Comparison of ENCODE assay signal across 22 cellular contexts in the genomic region with DNA sequence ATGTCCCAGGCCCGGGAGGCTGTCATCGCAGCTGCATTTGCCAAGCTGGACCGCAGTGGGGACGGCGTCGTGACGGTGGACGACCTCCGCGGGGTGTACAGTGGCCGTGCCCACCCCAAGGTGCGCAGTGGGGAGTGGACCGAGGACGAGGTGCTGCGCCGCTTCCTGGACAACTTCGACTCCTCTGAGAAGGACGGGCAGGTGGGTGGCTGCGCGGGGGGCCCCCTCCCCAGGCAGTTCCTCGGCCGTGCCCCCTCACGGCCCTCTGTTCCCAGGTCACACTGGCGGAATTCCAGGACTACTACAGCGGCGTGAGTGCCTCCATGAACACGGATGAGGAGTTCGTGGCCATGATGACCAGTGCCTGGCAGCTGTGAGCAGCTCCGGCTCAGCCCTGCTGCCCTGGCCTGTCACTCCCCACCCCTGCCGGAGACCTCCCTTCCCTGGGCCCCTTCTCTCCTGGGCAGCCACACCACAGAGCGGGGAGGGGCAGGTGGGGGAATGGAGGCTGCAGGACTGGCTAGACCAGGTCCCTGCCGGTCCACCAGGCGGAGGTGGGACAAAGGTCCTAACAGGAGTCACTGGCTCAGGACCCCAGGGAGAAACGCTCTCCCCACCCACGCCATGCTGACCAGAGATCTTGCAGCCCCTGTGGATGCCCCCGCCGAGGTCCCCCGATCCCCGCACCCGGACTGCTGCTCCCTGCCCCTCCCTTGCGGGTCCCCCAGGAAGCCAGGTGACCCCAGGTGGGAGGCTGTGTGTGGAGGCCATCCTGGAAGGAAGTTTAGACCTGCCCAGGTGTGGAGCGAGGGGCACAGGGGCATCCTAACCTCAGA. TPM values are rescaled to one million over a fixed set of nuclear protein-coding genes. Genes with fewer than 3 reads are reported as not detected.
DNase-seq lines count a peak whose midpoint lies in the region; ATAC-seq and TF ChIP-seq lines count a peak whose summit lies in the region.
"Had no signal": no experiment of that assay in that cellular context is flagged by ENCODE, and none has a peak within 500 bp of the region (broad histone marks: within the 10 kb centered on the region; RNA-seq: fewer than 3 reads in every experiment).

No MANE protein-coding gene starts in this region.

- peak overlapping the region; percentile 24 for H2BK5ac ChIP-seq in neuronal stem cell (ENCODE audit: low read length)

- H3K4me2 ChIP-seq in neuronal stem cell (ENCODE audit: insufficient read depth, low read length, poor library complexity, severe bottlenecking): no peak overlapping the region

- no peak overlapping the region for H2BK120ac ChIP-seq in neuronal stem cell (ENCODE audit: low read depth, low read length)

- no peak overlapping the region for H3K4ac ChIP-seq in neuronal stem cell (ENCODE audit: low read length)

- BruUV-seq in MCF 10A (replicated peaks; lab: Mats Ljungman, UMichigan): no TSS peak

- POLR2A ChIA-PET in MCF 10A (lab: Yijun Ruan, JAX): interaction anchor here (0.8 to 1.6 kb wide), 2 partner anchors 10 to 11 kb away, joined by 3 to 6 read pairs; a partner anchor contains a TSS

- no peaks in the 10 kb centered on the region for H3K27me3 ChIP-seq in breast epithelium
- no peaks in the 10 kb centered on the region for H3K27me3 ChIP-seq in neuronal stem cell (ENCODE audit: control insufficient read depth in 3 of 3, insufficient read depth in 3 of 3, low read depth in 1 of 3, low read length in 3 of 3)
- H3K27me3 ChIP-seq in vagina: no peaks in the 10 kb centered on the region

- H3K9me3 Mint-ChIP-seq in MCF 10A (ENCODE audit: unreplicated experiment): no peaks in the 10 kb centered on the region
- H3K9me3 Mint-ChIP-seq: natural killer cell had no signal

- H3K27ac ChIP-seq in breast epithelium (peak overlapping the region; percentile 67 to 72), neuronal stem cell (replicated peaks; ENCODE audit: low read length) (no peak overlapping the region), vagina (peak overlapping the region; percentile 20)
- H3K27ac ChIP-seq: 22Rv1 had no signal

- H3K9me3 ChIP-seq in breast epithelium (no peaks in the 10 kb centered on the region), neuronal stem cell (replicated peaks in 1 of 2; ENCODE audit: control insufficient read depth in 2 of 2, insufficient read depth in 1 of 2, low read depth in 1 of 2, low read length in 2 of 2) (no peaks in the 10 kb centered on the region), vagina (no peaks in the 10 kb centered on the region)

- H3K36me3 ChIP-seq in breast epithelium (no peaks in the 10 kb centered on the region), neuronal stem cell (replicated peaks in 1 of 2; ENCODE audit: control insufficient read depth in 2 of 2, insufficient read depth in 2 of 2, low read length in 2 of 2) (peaks cover 37 to 62% of the 10 kb centered on the region in 2 donors), vagina (peaks cover 0 to 46% of the 10 kb centered on the region in 2 donors)

- no peak overlapping the region for H3K9ac ChIP-seq in neuronal stem cell (ENCODE audit: low read depth, low read length, poor library complexity)

- DNase-seq in breast epithelium (ENCODE audit: low spot score in 2 of 2) (peak in 1 of 2 donors; percentile 73), MCF 10A (ENCODE audit: unreplicated experiment) (no peak), left ventricle myocardium superior (no peak), neuronal stem cell (ENCODE audit: low spot score) (no peak), vagina (ENCODE audit: extremely low spot score in 2 of 2) (no peak), NOMO-1 treated with dmso at 0.1 percent for 144 hours (lab: John Stamatoyannopoulos, UW; ENCODE audit: unreplicated experiment) (no peak), GM19240 (ENCODE audit: insufficient read length, low spot score) (no peak)
- DNase-seq: activated CD4-positive, alpha-beta T cell treated with anti-CD3 and anti-CD28 coated beads, Interleukin-2, amount 50 U/mL, for 4 hours; activated T-cell treated with anti-CD3 and anti-CD28 coated beads, Interleukin-2, amount 50 U/mL, for 48 hours; C1 segment of cervical spinal cord; HCEC 1CT; KG1; natural killer cell; NCI-H2227 treated with DMSO at 0.1 percent for 48 hours; retina; stimulated activated CD4-positive, alpha-beta T cell treated with anti-CD3 and anti-CD28 coated beads, Interleukin-4, amount 100 ng/mL, for 24 hours had no signal

- TF ChIP-seq CTCF in breast epithelium (IDR thresholded peaks at IDR 0.05) (peak in 1 of 3 donors; percentile 24), MCF 10A (IDR thresholded peaks at IDR 0.05; ENCODE audit: unreplicated experiment) (no peak), vagina (IDR thresholded peaks at IDR 0.05) (no peak)

- no peak overlapping the region for H2AFZ ChIP-seq in neuronal stem cell (ENCODE audit: low read length)

- H2BK15ac ChIP-seq in neuronal stem cell (ENCODE audit: low read length): no peak overlapping the region

- H3K36me3 Mint-ChIP-seq in MCF 10A (ENCODE audit: insufficient read depth, unreplicated experiment): peaks cover 65% of the 10 kb centered on the region
- H3K36me3 Mint-ChIP-seq: natural killer cell had no signal

- peak overlapping the region; percentile 55 for H3K23ac ChIP-seq in neuronal stem cell (ENCODE audit: low read depth, low read length, poor library complexity)

- H2BK12ac ChIP-seq in neuronal stem cell (ENCODE audit: low read length): no peak overlapping the region

- H3K27ac Mint-ChIP-seq in MCF 10A (ENCODE audit: low read depth, unreplicated experiment): no peak overlapping the region
- H3K27ac Mint-ChIP-seq: natural killer cell had no signal

- intact Hi-C loops in breast epithelium (cut with DNase I; ENCODE audit: low total_unique reads): loop anchor here (5.0 kb wide), 1 partner anchor 832 kb away; no protein-coding TSS in a partner anchor
- intact Hi-C loops in MCF 10A (cut with micrococcal nuclease): no loop called here
- intact Hi-C loops in left ventricle myocardium superior (cut with micrococcal nuclease): no loop called here
- intact Hi-C loops in vagina (cut with DNase I): no loop called here

- CTCF ChIA-PET in MCF 10A (lab: Yijun Ruan, JAX): no interaction called here

- H4K8ac ChIP-seq in neuronal stem cell (ENCODE audit: low read depth, low read length): no peak overlapping the region

- no peaks in the 10 kb centered on the region for H3K27me3 Mint-ChIP-seq in MCF 10A (ENCODE audit: insufficient read depth, unreplicated experiment)

- no peak overlapping the region for H3K14ac ChIP-seq in neuronal stem cell (ENCODE audit: low read length)

- H3K4me3 ChIP-seq in breast epithelium (peak overlapping the region; percentile 0 to 44 (median 18)), neuronal stem cell (ENCODE audit: low read length in 2 of 2) (no peak overlapping the region), vagina (no peak overlapping the region)

- no peak overlapping the region for H2AK5ac ChIP-seq in neuronal stem cell (ENCODE audit: low read depth, low read length)

- no peak overlapping the region for H3K18ac ChIP-seq in neuronal stem cell (ENCODE audit: low read length)

- H4K91ac ChIP-seq in neuronal stem cell (ENCODE audit: low read depth, low read length, poor library complexity): no peak overlapping the region

- H3K4me1 Mint-ChIP-seq in MCF 10A (ENCODE audit: insufficient read depth, unreplicated experiment): peaks cover 6% of the 10 kb centered on the region
- H3K4me1 Mint-ChIP-seq: natural killer cell had no signal

- peak; percentile 54 for ATAC-seq in left ventricle myocardium superior
- no peak for ATAC-seq in HG02870 (IDR thresholded peaks at IDR 0.05; ENCODE audit: unreplicated experiment)
- ATAC-seq: natural killer cell had no signal

- H3K79me1 ChIP-seq in neuronal stem cell (ENCODE audit: low read depth, low read length): peaks cover 5% of the 10 kb centered on the region

- H3K4me1 ChIP-seq in breast epithelium (peaks cover 12 to 17% of the 10 kb centered on the region in 2 donors), neuronal stem cell (ENCODE audit: control insufficient read depth in 2 of 2, insufficient read depth in 1 of 2, low read depth in 1 of 2, low read length in 2 of 2) (peaks cover 1 to 2% of the 10 kb centered on the region in 2 donors), vagina (peaks cover 23% of the 10 kb centered on the region)

- H3K4me3 Mint-ChIP-seq in MCF 10A (ENCODE audit: unreplicated experiment): no peak overlapping the region
- H3K4me3 Mint-ChIP-seq: natural killer cell had no signal

- WGBS in neuronal stem cell (ENCODE audit: extremely low coverage in 2 of 2, insufficient read length in 2 of 2, insufficient replicate concordance in 1 of 2), 2 donors: no CpG with 5 or more reads among the region's 42 CpGs

- TF ChIP-seq POLR2A in breast epithelium (IDR thresholded peaks at IDR 0.05) (no peak), vagina (IDR thresholded peaks at IDR 0.05) (no peak)

RNA-seq across cellular contexts. Expression of a gene that starts 1.1 kb away (rescaled TPM):
- total RNA-seq in breast epithelium (10 to 100 TPM in 2 of 3 donors, 1 to 10 TPM in 1; 9.4 to 19.0 (median 16.4) TPM), MCF 10A (2022) (7.3 and 8.5 TPM in 2 replicates), left ventricle myocardium superior (4.1 TPM), vagina (35.8 TPM)
- 3.0 TPM for polyA plus RNA-seq in neuronal stem cell (2013, experiment 1 of 2)
- polyA plus RNA-seq in neuronal stem cell (2013, experiment 2 of 2): 3.0 TPM

RNA-seq across cellular contexts. Expression of a gene that starts 10.5 kb away (rescaled TPM):
- 10 to 100 TPM in 1 of 3 donors, 1 to 10 TPM in 2; 6.1 to 11.8 (median 9.2) TPM for total RNA-seq in breast epithelium
- 6.6 and 7.0 TPM in 2 replicates for total RNA-seq in MCF 10A (2022)
- 2.2 TPM for total RNA-seq in left ventricle myocardium superior
- polyA plus RNA-seq in neuronal stem cell (2013, experiment 1 of 2): 2.7 TPM
- 2.4 TPM for polyA plus RNA-seq in neuronal stem cell (2013, experiment 2 of 2)
- total RNA-seq in vagina: 7.9 TPM

RNA-seq across cellular contexts. Expression of a gene that starts 11.6 kb away (rescaled TPM):
- 100 to 1,000 TPM; 186 to 278 (median 186) TPM for total RNA-seq in breast epithelium
- total RNA-seq in MCF 10A (2022): 239 and 243 TPM in 2 replicates
- total RNA-seq in left ventricle myocardium superior: 558 TPM
- polyA plus RNA-seq in neuronal stem cell (2013, experiment 1 of 2): 244 TPM
- 235 TPM for polyA plus RNA-seq in neuronal stem cell (2013, experiment 2 of 2)
- total RNA-seq in vagina: 318 TPM

RNA-seq across cellular contexts. Expression of a gene that starts 44.8 kb away (rescaled TPM):
- total RNA-seq in breast epithelium: not detected
- total RNA-seq in MCF 10A (2022): not detected in 2 replicates
- not detected for total RNA-seq in left ventricle myocardium superior
- polyA plus RNA-seq in neuronal stem cell (2013, experiment 1 of 2): 0.38 TPM
- 0.39 TPM for polyA plus RNA-seq in neuronal stem cell (2013, experiment 2 of 2)
- not detected for total RNA-seq in vagina
- total RNA-seq: cerebellum, endothelial cell of umbilical vein, kidney epithelial cell had no signal
- polyA plus RNA-seq: adipose tissue, endothelial cell of umbilical vein had no signal

Comparison
In these comparisons a context has a peak if more than half of its experiments do, and no peak if none do; other contexts are left out.
1. H3K4me3 ChIP-seq: peak in breast epithelium (3 of 3); none in neuronal stem cell (0 of 2) and vagina (0 of 2).